In the genomic region with DNA sequence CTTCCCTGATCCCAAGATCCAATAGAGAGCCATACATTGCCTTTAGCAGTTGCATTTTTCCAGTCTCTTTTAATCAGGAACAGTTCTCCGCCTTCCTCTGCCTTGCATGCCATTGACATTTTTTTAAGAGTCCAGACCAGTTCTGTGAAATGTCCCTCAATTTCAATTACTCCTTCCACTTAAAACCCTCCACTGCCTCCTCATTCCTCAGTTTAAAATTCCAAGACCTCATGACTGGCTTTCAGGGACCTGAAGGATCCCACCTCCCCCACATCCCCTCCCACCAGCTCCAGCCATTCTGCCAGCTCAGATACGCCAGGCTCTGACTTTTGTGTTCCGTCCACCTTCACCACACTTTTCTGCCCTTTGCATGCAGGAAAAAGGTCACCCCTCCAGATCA, we compare ENCODE assay signal across 16 cellular contexts. TPM values are rescaled to one million over a fixed set of nuclear protein-coding genes. Genes with fewer than 3 reads are reported as not detected.
DNase-seq lines count a peak whose midpoint lies in the region; ATAC-seq and TF ChIP-seq lines count a peak whose summit lies in the region.
"Had no signal": no experiment of that assay in that cellular context is flagged by ENCODE, and none has a peak within 500 bp of the region (broad histone marks: within the 10 kb centered on the region; RNA-seq: fewer than 3 reads in every experiment).

No MANE protein-coding gene starts in this region.

- H3K4me1 ChIP-seq in Loucy (ENCODE audit: insufficient read depth, low read length, poor library complexity, severe bottlenecking): peaks cover 33% of the 10 kb centered on the region
- peaks cover 15% of the 10 kb centered on the region for H3K4me1 ChIP-seq in mesendoderm (ENCODE audit: control insufficient read depth, low read depth, low read length)
- peaks cover 29% of the 10 kb centered on the region for H3K4me1 ChIP-seq in testis

- H4K8ac ChIP-seq in mesendoderm (ENCODE audit: low read depth, low read length): no peak overlapping the region

- H3K36me3 ChIP-seq in Loucy (ENCODE audit: insufficient read depth, low read length) (peaks cover 3% of the 10 kb centered on the region; the same call in 1 of the 2 replicates), mesendoderm (ENCODE audit: control insufficient read depth, insufficient read depth, low read length) (no peaks in the 10 kb centered on the region), testis (ENCODE audit: low read depth, missing control alignments) (no peaks in the 10 kb centered on the region)

- no peaks in the 10 kb centered on the region for H3K9me2 ChIP-seq in Loucy (replicated peaks; ENCODE audit: low read depth, low read length)

- H3K36me3 Mint-ChIP-seq in brain: peaks cover 83% of the 10 kb centered on the region
- H3K36me3 Mint-ChIP-seq: activated naive CD4-positive, alpha-beta T cell treated with anti-CD3 and anti-CD28 coated beads, Interleukin-2, amount 50 U/mL, for 24 hours had no signal

- H3K9me3 Mint-ChIP-seq in brain: peaks cover 4 to 37% (median 23%) of the 10 kb centered on the region in 5 experiments
- H3K9me3 Mint-ChIP-seq: activated CD4-positive, alpha-beta memory T cell treated with anti-CD3 and anti-CD28 coated beads, Interleukin-2, amount 10 ng/mL, durations not matched to agents 7 days and 5 days; activated naive CD4-positive, alpha-beta T cell treated with anti-CD3 and anti-CD28 coated beads, Interleukin-2, amount 50 U/mL, for 24 hours; activated T-cell treated with anti-CD3 and anti-CD28 coated beads, Interleukin-2, amount 50 U/mL, for 4 hours had no signal

- peaks cover 10% of the 10 kb centered on the region for H3K79me1 ChIP-seq in mesendoderm (ENCODE audit: low read length)

- ATAC-seq in GM21447 (IDR thresholded peaks at IDR 0.05; ENCODE audit: unreplicated experiment): no peak
- ATAC-seq: activated T-cell treated with anti-CD3 and anti-CD28 coated beads, Interleukin-2, amount 50 U/mL, for 4 hours had no signal

- DNase-seq in mesendoderm (peak; percentile 62), testis (peak; percentile 56), OCI-M1 (lab: John Stamatoyannopoulos, UW) (no peak), NCI-H2029 (lab: John Stamatoyannopoulos, UW) (no peak), NCI-H345 treated with DMSO at 0.1 percent for 48 hours (lab: John Stamatoyannopoulos, UW; ENCODE audit: unreplicated experiment) (no peak)
- DNase-seq: activated CD4-positive, alpha-beta memory T cell treated with anti-CD3 and anti-CD28 coated beads, Interleukin-2, amount 10 ng/mL, durations not matched to agents 7 days and 5 days; activated T-cell treated with anti-CD3 and anti-CD28 coated beads, Interleukin-2, amount 50 U/mL, for 4 hours; effector CD8-positive, alpha-beta T cell; NCI-H2227 treated with DMSO at 0.1 percent for 48 hours; occipital lobe had no signal

- no CpG with 5 or more reads among the region's 3 CpGs for WGBS in mesendoderm (ENCODE audit: extremely low coverage, insufficient coverage, low lambda C conversion rate)
- 73 to 77% methylated on average over 3 of the region's 3 CpGs for WGBS in testis, 2 donors

- H3K27ac ChIP-seq in mesendoderm (ENCODE audit: low read depth, low read length): no peak overlapping the region
- H3K27ac ChIP-seq in testis: no peak overlapping the region
- H3K27ac ChIP-seq: thoracic aorta had no signal

- no peak for TF ChIP-seq POLR2A in testis (IDR thresholded peaks at IDR 0.05)

- H3K79me2 ChIP-seq in Loucy (ENCODE audit: insufficient read depth, low read length) (peaks cover 100% of the 10 kb centered on the region), mesendoderm (ENCODE audit: control insufficient read depth, insufficient read depth, low read length) (peaks cover 10% of the 10 kb centered on the region)

- H3K9ac ChIP-seq in Loucy (ENCODE audit: low read depth, low read length, poor library complexity, severe bottlenecking): no peak overlapping the region
- H3K9ac ChIP-seq in mesendoderm (ENCODE audit: low read length): peak overlapping the region; percentile 24

- peaks cover 41% of the 10 kb centered on the region for H3K4me1 Mint-ChIP-seq in brain

- peak overlapping the region; percentile 56 for H3K56ac ChIP-seq in mesendoderm (ENCODE audit: low read length)

- H2AFZ ChIP-seq in Loucy (ENCODE audit: low read length): no peak overlapping the region

- peak overlapping the region; percentile 50 to 89 (median 66) for H3K27ac Mint-ChIP-seq in brain
- H3K27ac Mint-ChIP-seq: activated CD4-positive, alpha-beta memory T cell treated with anti-CD3 and anti-CD28 coated beads, Interleukin-2, amount 10 ng/mL, durations not matched to agents 7 days and 5 days; activated naive CD4-positive, alpha-beta T cell treated with anti-CD3 and anti-CD28 coated beads, Interleukin-2, amount 50 U/mL, for 24 hours; B cell had no signal

- no peak overlapping the region for H3K4me3 ChIP-seq in Loucy (ENCODE audit: low read length, poor library complexity, severe bottlenecking)
- H3K4me3 ChIP-seq in mesendoderm (ENCODE audit: low read length): no peak overlapping the region
- H3K4me3 ChIP-seq in testis: no peak overlapping the region
- H3K4me3 ChIP-seq: thoracic aorta had no signal

- H2AK5ac ChIP-seq in mesendoderm (ENCODE audit: low read length): no peak overlapping the region

- H3K9me3 ChIP-seq in Loucy (ENCODE audit: insufficient read depth, low read depth, low read length) (no peaks in the 10 kb centered on the region), testis (no peaks in the 10 kb centered on the region)
- H3K9me3 ChIP-seq: thoracic aorta had no signal

- H3K18ac ChIP-seq in mesendoderm (ENCODE audit: low read length): no peak overlapping the region

- H3K4me3 Mint-ChIP-seq in brain: peak overlapping the region in 4 of 5 experiments; percentile 3 to 49 (median 32)
- H3K4me3 Mint-ChIP-seq: activated CD4-positive, alpha-beta memory T cell treated with anti-CD3 and anti-CD28 coated beads, Interleukin-2, amount 10 ng/mL, durations not matched to agents 7 days and 5 days; activated naive CD4-positive, alpha-beta T cell treated with anti-CD3 and anti-CD28 coated beads, Interleukin-2, amount 50 U/mL, for 24 hours; activated T-cell treated with anti-CD3 and anti-CD28 coated beads, Interleukin-2, amount 50 U/mL, for 4 hours; B cell had no signal

- H3K27me3 Mint-ChIP-seq in brain: peaks cover 11% of the 10 kb centered on the region

- no peak overlapping the region for H2BK5ac ChIP-seq in mesendoderm (ENCODE audit: low read length)

- peak overlapping the region; percentile 45 for H3K23ac ChIP-seq in mesendoderm (ENCODE audit: low read length)

- no peak overlapping the region for H4K5ac ChIP-seq in mesendoderm (ENCODE audit: low read length)

- no peak for TF ChIP-seq CTCF in Loucy (conservative IDR thresholded peaks at IDR 0.05; ENCODE audit: low read length)
- no peak for TF ChIP-seq CTCF in brain (conservative IDR thresholded peaks at IDR 0.05)
- TF ChIP-seq CTCF in testis (IDR thresholded peaks at IDR 0.05): no peak

- H3K4ac ChIP-seq in mesendoderm (ENCODE audit: low read depth, low read length): no peak overlapping the region

- H4K20me1 ChIP-seq in Loucy (ENCODE audit: insufficient read depth, low read length, poor library complexity, severe bottlenecking): peaks cover 46% of the 10 kb centered on the region

- no peak overlapping the region for H2BK15ac ChIP-seq in mesendoderm (replicated peaks; ENCODE audit: low read depth)

- H3K27me3 ChIP-seq in Loucy (ENCODE audit: insufficient read depth, low read length, poor library complexity, severe bottlenecking) (peaks cover 4% of the 10 kb centered on the region), mesendoderm (ENCODE audit: insufficient read depth, low read length, poor library complexity) (no peaks in the 10 kb centered on the region), testis (no peaks in the 10 kb centered on the region)

- intact Hi-C loops in testis (cut with DNase I; ENCODE audit: low total_unique reads): no loop called here

- H3K4me2 ChIP-seq in Loucy (ENCODE audit: low read depth, low read length, poor library complexity, severe bottlenecking) (peak overlapping the region; percentile 45), mesendoderm (ENCODE audit: low read length) (no peak overlapping the region)

- H3F3A ChIP-seq in Loucy (ENCODE audit: low read depth): peaks cover 3% of the 10 kb centered on the region

- no peak overlapping the region for H2BK120ac ChIP-seq in mesendoderm (ENCODE audit: low read depth, low read length)

RNA-seq across cellular contexts. Expression of a gene that starts 8.8 kb away (rescaled TPM):
- polyA plus RNA-seq in brain (ENCODE audit: insufficient read depth, low read depth, low replicate concordance): 36.8 TPM
- polyA plus RNA-seq in mesendoderm (2013, experiment 1 of 2): 23.2 TPM
- polyA plus RNA-seq in mesendoderm (2013, experiment 2 of 2): 22.9 TPM
- 100 to 1,000 TPM; 117 to 128 TPM for total RNA-seq in testis
- polyA plus RNA-seq in testis (ENCODE audit: insufficient read depth, low read depth, low replicate concordance): 56.2 TPM

Comparison
In these comparisons a context has a peak if more than half of its experiments do, and no peak if none do; other contexts are left out.
1. DNase-seq: peak in mesendoderm (single experiment) and testis (single experiment); none in OCI-M1 (single experiment), NCI-H2029 (single experiment) and NCI-H345 treated with DMSO at 0.1 percent for 48 hours (single experiment).